ENCODE assay signal across 16 cellular contexts in genomic region chr1:53582211-53583020, GRCh38.
A peak's percentile ranks its signal among the peaks of the same experiment; 100 is the strongest.
DNase-seq lines count a peak whose midpoint lies in the region; ATAC-seq and TF ChIP-seq lines count a peak whose summit lies in the region.
"Had no signal": no experiment of that assay in that cellular context is flagged by ENCODE, and none has a peak within 500 bp of the region (broad histone marks: within the 10 kb centered on the region; RNA-seq: fewer than 3 reads in every experiment).

No MANE protein-coding gene starts in this region.

- no peak overlapping the region for H2AFZ ChIP-seq in osteoblast (ENCODE audit: low read length)

- in situ Hi-C loops in G401 (cut with HindIII; ENCODE audit: low sequenced_read_pairs) = no loop called here

- peaks cover 12% of the 10 kb centered on the region for H4K20me1 ChIP-seq in osteoblast (ENCODE audit: insufficient read depth, low read length)

- TF ChIP-seq CTCF in osteoblast (IDR thresholded peaks at IDR 0.05; ENCODE audit: extremely low read depth, low read depth, low read length) = no peak
- TF ChIP-seq CTCF in coronary artery (IDR thresholded peaks at IDR 0.05) = no peak

- no peak overlapping the region for H3K27ac ChIP-seq in osteoblast (ENCODE audit: low read depth, low read length)
- no peak overlapping the region for H3K27ac ChIP-seq in coronary artery
- H3K27ac ChIP-seq: gastrocnemius medialis had no signal

- peak; percentile 93 for DNase-seq in NK-92 treated with Interleukin-12 subunit alpha and Interleukin-12 subunit beta, amount 100 ng/mL, for 24 hours (lab: John Stamatoyannopoulos, UW)
- DNase-seq in NK-92 (lab: John Stamatoyannopoulos, UW; ENCODE audit: unreplicated experiment) (no peak), G401 (ENCODE audit: low spot score) (peak; percentile 38), osteoblast (ENCODE audit: insufficient read length, low spot score, missing footprints) (peak; percentile 74), coronary artery (ENCODE audit: low spot score) (no peak)
- DNase-seq in activated CD8-positive, alpha-beta memory T cell treated with anti-CD3 and anti-CD28 coated beads, Interleukin-2, amount 50 U/mL, for 48 hours = peak; percentile 43
- DNase-seq: activated CD4-positive, alpha-beta memory T cell treated with anti-CD3 and anti-CD28 coated beads for 36 hours; amniotic stem cell; effector CD4-positive, alpha-beta T cell; gastrocnemius medialis; HCEC 1CT; kidney; NCI-H1436 treated with DMSO at 0.1 percent for 48 hours had no signal

- no peaks in the 10 kb centered on the region for H3K36me3 ChIP-seq in osteoblast (ENCODE audit: insufficient read depth, low read length)
- H3K36me3 ChIP-seq: gastrocnemius medialis had no signal

- no peaks in the 10 kb centered on the region for H3K9me3 ChIP-seq in osteoblast (ENCODE audit: low read depth, low read length)
- H3K9me3 ChIP-seq: gastrocnemius medialis had no signal

- H3K79me2 ChIP-seq in osteoblast (ENCODE audit: insufficient read depth, low read length) = no peaks in the 10 kb centered on the region

- H3K27me3 ChIP-seq in osteoblast (ENCODE audit: insufficient read depth, low read length) = no peaks in the 10 kb centered on the region
- H3K27me3 ChIP-seq: gastrocnemius medialis had no signal

- no peak overlapping the region for H3K4me3 ChIP-seq in osteoblast (ENCODE audit: insufficient read depth, low read length)
- no peak overlapping the region for H3K4me3 ChIP-seq in coronary artery
- H3K4me3 ChIP-seq: gastrocnemius medialis had no signal

- ATAC-seq in GM19328 (IDR thresholded peaks at IDR 0.05; ENCODE audit: unreplicated experiment) (no peak), HG02798 (IDR thresholded peaks at IDR 0.05; ENCODE audit: poor library complexity, unreplicated experiment) (no peak)
- ATAC-seq: gastrocnemius medialis; naive thymus-derived CD8-positive, alpha-beta T cell had no signal

- H3K4me1 ChIP-seq in osteoblast (ENCODE audit: insufficient read depth, low read length) = no peaks in the 10 kb centered on the region
- H3K4me1 ChIP-seq: gastrocnemius medialis had no signal

- H3K4me2 ChIP-seq in osteoblast (ENCODE audit: insufficient read depth, low read length) = no peak overlapping the region

Comparison
In these comparisons a context has a peak if more than half of its experiments do, and no peak if none do; other contexts are left out.
1. DNase-seq: peak in NK-92 treated with Interleukin-12 subunit alpha and Interleukin-12 subunit beta, amount 100 ng/mL, for 24 hours (single experiment), G401 (single experiment), activated CD8-positive, alpha-beta memory T cell treated with anti-CD3 and anti-CD28 coated beads, Interleukin-2, amount 50 U/mL, for 48 hours (single experiment) and osteoblast (single experiment); none in NK-92 (single experiment) and coronary artery (single experiment).